ENCODE assay signal across 23 cellular contexts in the genomic region with DNA sequence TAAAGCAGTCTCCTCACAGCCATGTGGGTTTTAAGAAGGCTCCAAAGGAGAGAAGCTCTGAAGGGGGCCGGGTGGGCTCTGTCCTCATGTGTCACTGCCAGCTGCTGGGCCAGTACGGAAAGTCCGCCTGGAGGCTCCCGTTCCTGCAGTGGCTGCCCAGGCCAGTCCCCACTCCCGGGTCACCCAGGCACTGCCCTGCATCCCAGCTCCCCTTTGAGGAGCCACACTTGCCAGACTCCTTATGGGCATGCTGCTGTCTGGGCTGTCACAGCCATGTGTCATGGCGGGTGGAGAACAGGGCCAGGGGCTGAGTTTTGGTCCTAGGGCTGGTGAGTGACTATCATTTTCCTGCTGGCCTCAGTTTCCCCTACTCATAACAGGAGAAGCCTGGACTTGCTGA.
A peak's percentile ranks its signal among the peaks of the same experiment; 100 is the strongest.
DNase-seq lines count a peak whose midpoint lies in the region; ATAC-seq, FAIRE-seq and TF ChIP-seq lines count a peak whose summit lies in the region.
"Had no signal": no experiment of that assay in that cellular context is flagged by ENCODE, and none has a peak within 500 bp of the region (broad histone marks: within the 10 kb centered on the region; RNA-seq: fewer than 3 reads in every experiment).

No MANE protein-coding gene starts in this region.

- H3K36me3 ChIP-seq in right lobe of liver (no peaks in the 10 kb centered on the region), HepG2 (replicated peaks in 1 of 2; ENCODE audit: control insufficient read depth in 1 of 2, insufficient read depth in 2 of 2, low read length in 2 of 2) (no peaks in the 10 kb centered on the region), mucosa of descending colon (ENCODE audit: low read depth) (no peaks in the 10 kb centered on the region), upper lobe of right lung (no peaks in the 10 kb centered on the region)

- no peak for TF ChIP-seq RAD21 in HepG2 (CRISPR knock-in tag; IDR thresholded peaks at IDR 0.05)

- no peak overlapping the region for H3K27ac ChIP-seq in right lobe of liver
- no peak overlapping the region for H3K27ac ChIP-seq in HepG2 (ENCODE audit: extremely low read length, insufficient read depth, low read length)
- no peak overlapping the region for H3K27ac ChIP-seq in upper lobe of right lung
- H3K27ac ChIP-seq: C4-2B had no signal

- no peak overlapping the region for H2AFZ ChIP-seq in HepG2 (ENCODE audit: low read length)

- ATAC-seq in right lobe of liver (no peak), HepG2 (no peak), mucosa of descending colon (no peak), upper lobe of right lung (no peak), HG02571 (IDR thresholded peaks at IDR 0.05; ENCODE audit: unreplicated experiment) (no peak)
- ATAC-seq: HCT116 had no signal

- H3K4me1 Mint-ChIP-seq in osteocyte (ENCODE audit: unreplicated experiment) = no peaks in the 10 kb centered on the region

- H3K27me3 Mint-ChIP-seq in osteocyte (ENCODE audit: unreplicated experiment) = no peaks in the 10 kb centered on the region

- CTCF ChIA-PET in HepG2 (lab: Yijun Ruan, JAX; ENCODE audit: low intra/inter-chr PET ratio, low total read pairs) = no interaction called here

- no peak overlapping the region for H3K4me3 ChIP-seq in right lobe of liver
- no peak overlapping the region for H3K4me3 ChIP-seq in HepG2 (replicated peaks in 1 of 3; ENCODE audit: insufficient read depth in 1 of 3, low read depth in 2 of 3, low read length in 3 of 3)
- 0 out of 2 replicates have a peak overlapping the region, but pooled peaks have one; percentile 15 for H3K4me3 ChIP-seq in iPS-18c (ENCODE audit: insufficient read depth, low read depth, low read length)
- H3K4me3 ChIP-seq in mucosa of descending colon = no peak overlapping the region
- no peak overlapping the region for H3K4me3 ChIP-seq in upper lobe of right lung

- H3K4me3 Mint-ChIP-seq in osteocyte (ENCODE audit: unreplicated experiment) = no peak overlapping the region
- H3K4me3 Mint-ChIP-seq: CD4-positive, alpha-beta T cell; HFFc6 had no signal

- H3K4me2 ChIP-seq in HepG2 (ENCODE audit: low read depth, low read length) = no peak overlapping the region

- TF ChIP-seq POLR2A in right lobe of liver (IDR thresholded peaks at IDR 0.05) (no peak), HepG2 (IDR thresholded peaks at IDR 0.05; ENCODE audit: insufficient read depth in 1 of 2, low read depth in 2 of 2, low read length in 2 of 2) (no peak)

- H4K20me1 ChIP-seq in HepG2 (ENCODE audit: insufficient read depth, low read length) = no peaks in the 10 kb centered on the region

- H3K27me3 ChIP-seq in right lobe of liver = no peaks in the 10 kb centered on the region
- H3K27me3 ChIP-seq in HepG2 (ENCODE audit: control insufficient read depth in 1 of 2, insufficient read depth in 2 of 2, low read length in 2 of 2) = peaks cover 6 to 21% of the 10 kb centered on the region in 2 experiments; a peak in 4 of 5 replicates
- peaks cover 13% of the 10 kb centered on the region for H3K27me3 ChIP-seq in upper lobe of right lung

- H3K79me2 ChIP-seq in HepG2 (ENCODE audit: insufficient read depth, low read length) = no peaks in the 10 kb centered on the region

- intact Hi-C loops in right lobe of liver (cut with DNase I) (no loop called here), HepG2 (cut with micrococcal nuclease; ENCODE audit: unreplicated experiment) (no loop called here), mucosa of descending colon (cut with DNase I, micrococcal nuclease) (no loop called here), upper lobe of right lung (cut with DNase I) (no loop called here)

- no TSS peak for BruUV-seq in HepG2 (replicated peaks; lab: Mats Ljungman, UMichigan)

- TF ChIP-seq CTCF in right lobe of liver (IDR thresholded peaks at IDR 0.05) = no peak
- no peak for TF ChIP-seq CTCF in HepG2 (CRISPR knock-in tag; IDR thresholded peaks at IDR 0.05)
- TF ChIP-seq CTCF in mucosa of descending colon (IDR thresholded peaks at IDR 0.05) = no peak
- no peak for TF ChIP-seq CTCF in upper lobe of right lung (IDR thresholded peaks at IDR 0.05)
- no peak for TF ChIP-seq CTCF in osteocyte (IDR thresholded peaks at IDR 0.05)

- no peaks in the 10 kb centered on the region for H3K9me3 ChIP-seq in right lobe of liver
- H3K9me3 ChIP-seq in HepG2 (ENCODE audit: low read length) = no peaks in the 10 kb centered on the region
- H3K9me3 ChIP-seq in iPS-18c (ENCODE audit: control insufficient read depth, insufficient read depth, low read length) = peaks cover 47% of the 10 kb centered on the region
- peaks cover 3% of the 10 kb centered on the region for H3K9me3 ChIP-seq in mucosa of descending colon
- H3K9me3 ChIP-seq in upper lobe of right lung = no peaks in the 10 kb centered on the region

- in situ Hi-C loops in HepG2 (cut with HindIII; ENCODE audit: extremely low pct_ligation_motif_present, low pct_unique_long_range_greater_than_20kb) = no loop called here

- POLR2A ChIA-PET in HepG2 (lab: Yijun Ruan, JAX) = no interaction called here

- WGBS in right lobe of liver (ENCODE audit: insufficient coverage, low coverage, low lambda C conversion rate, missing lambda C conversion rate) = 100% methylated on average over 1 of the region's 6 CpGs
- WGBS in HepG2 (ENCODE audit: low lambda C conversion rate) = 4% methylated on average over 4 of the region's 6 CpGs

- no peak for FAIRE-seq in HepG2 (lab: Jason Lieb, UNC)
- FAIRE-seq: A204.1, D721Med, G401.6, GM12891, GM18507, HTR-8/SVneo had no signal

- peak in 2 of 3 donors; percentile 8 to 38 for DNase-seq in right lobe of liver
- no peak for DNase-seq in HepG2 (ENCODE audit: low spot score)
- DNase-seq in mucosa of descending colon = peak in 2 of 3 donors; percentile 4 to 31
- peak; percentile 30 for DNase-seq in upper lobe of right lung
- DNase-seq in SK-N-DZ (ENCODE audit: low spot score) = no peak
- DNase-seq in osteocyte (ENCODE audit: extremely low spot score, unreplicated experiment) = no peak
- DNase-seq: ACHN; Caco-2; CD4-positive, alpha-beta T cell; GOT3; H7; HFFc6 had no signal

- H3K27ac Mint-ChIP-seq in osteocyte (ENCODE audit: unreplicated experiment) = no peak overlapping the region
- H3K27ac Mint-ChIP-seq: CD4-positive, alpha-beta T cell; HFFc6; IgD-negative memory B cell had no signal

- TF ChIP-seq EP300 in HepG2 (IDR thresholded peaks at IDR 0.05; ENCODE audit: low read depth in 2 of 2, low read length in 2 of 2) = no peak
- no peak for TF ChIP-seq EP300 in HepG2 (CRISPR knock-in tag; IDR thresholded peaks at IDR 0.05; ENCODE audit: borderline replicate concordance)

- H3K36me3 Mint-ChIP-seq in osteocyte (ENCODE audit: unreplicated experiment) = no peaks in the 10 kb centered on the region
- H3K36me3 Mint-ChIP-seq: IgD-negative memory B cell had no signal

- H3K9me3 Mint-ChIP-seq in osteocyte (ENCODE audit: unreplicated experiment) = peaks cover 26% of the 10 kb centered on the region

- H3K9ac ChIP-seq in HepG2 (ENCODE audit: insufficient read depth, low read depth, low read length) = no peak overlapping the region

- H3K4me1 ChIP-seq in right lobe of liver = no peaks in the 10 kb centered on the region
- no peaks in the 10 kb centered on the region for H3K4me1 ChIP-seq in HepG2 (ENCODE audit: insufficient read depth, low read length)
- no peaks in the 10 kb centered on the region for H3K4me1 ChIP-seq in mucosa of descending colon (ENCODE audit: low read depth)
- no peaks in the 10 kb centered on the region for H3K4me1 ChIP-seq in upper lobe of right lung
- H3K4me1 ChIP-seq: Caco-2 had no signal

TF ChIP-seq in HepG2, 621 proteins besides CTCF, POLR2A, EP300 and RAD21:
- TF ChIP-seq, protein P1, sequence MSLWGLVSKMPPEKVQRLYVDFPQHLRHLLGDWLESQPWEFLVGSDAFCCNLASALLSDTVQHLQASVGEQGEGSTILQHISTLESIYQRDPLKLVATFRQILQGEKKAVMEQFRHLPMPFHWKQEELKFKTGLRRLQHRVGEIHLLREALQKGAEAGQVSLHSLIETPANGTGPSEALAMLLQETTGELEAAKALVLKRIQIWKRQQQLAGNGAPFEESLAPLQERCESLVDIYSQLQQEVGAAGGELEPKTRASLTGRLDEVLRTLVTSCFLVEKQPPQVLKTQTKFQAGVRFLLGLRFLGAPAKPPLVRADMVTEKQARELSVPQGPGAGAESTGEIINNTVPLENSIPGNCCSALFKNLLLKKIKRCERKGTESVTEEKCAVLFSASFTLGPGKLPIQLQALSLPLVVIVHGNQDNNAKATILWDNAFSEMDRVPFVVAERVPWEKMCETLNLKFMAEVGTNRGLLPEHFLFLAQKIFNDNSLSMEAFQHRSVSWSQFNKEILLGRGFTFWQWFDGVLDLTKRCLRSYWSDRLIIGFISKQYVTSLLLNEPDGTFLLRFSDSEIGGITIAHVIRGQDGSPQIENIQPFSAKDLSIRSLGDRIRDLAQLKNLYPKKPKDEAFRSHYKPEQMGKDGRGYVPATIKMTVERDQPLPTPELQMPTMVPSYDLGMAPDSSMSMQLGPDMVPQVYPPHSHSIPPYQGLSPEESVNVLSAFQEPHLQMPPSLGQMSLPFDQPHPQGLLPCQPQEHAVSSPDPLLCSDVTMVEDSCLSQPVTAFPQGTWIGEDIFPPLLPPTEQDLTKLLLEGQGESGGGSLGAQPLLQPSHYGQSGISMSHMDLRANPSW (CRISPR knock-in tag; IDR thresholded peaks at IDR 0.05; ENCODE audit: borderline replicate concordance) = no peak
- TF ChIP-seq RBM39 (IDR thresholded peaks at IDR 0.05; ENCODE audit: low read depth, low read length, poor library complexity, severe bottlenecking) (no peak), ZNF7 (CRISPR knock-in tag; IDR thresholded peaks at IDR 0.05) (no peak)
TF ChIP-seq in HepG2: peak in this region for 0.

Comparison
In these comparisons a context has a peak if more than half of its experiments do, and no peak if none do; other contexts are left out.
1. DNase-seq: peak in right lobe of liver (2 of 3), mucosa of descending colon (2 of 3) and upper lobe of right lung (single experiment); none in HepG2 (single experiment), SK-N-DZ (single experiment) and osteocyte (single experiment).